In genomic region chr14:97978336-97978735, GRCh38 we compare ENCODE assay signal across 8 cellular contexts.
DNase-seq lines count a peak whose midpoint lies in the region.

No MANE protein-coding gene starts in this region.

- H3K9ac ChIP-seq in skeletal muscle satellite cell (ENCODE audit: low read depth, low read length), result peak overlapping the region; percentile 56

- DNase-seq in SIG-M5 treated with dmso at 0.1 percent for 504 hours (lab: John Stamatoyannopoulos, UW; ENCODE audit: unreplicated experiment), result peak; percentile 52
- no peak for DNase-seq in SIG-M5 (lab: John Stamatoyannopoulos, UW)
- DNase-seq in T-helper 2 cell, result peak; percentile 47 to 87 (median 70)
- peak in 56 of 58 donors; percentile 6 to 84 (median 58) for DNase-seq in anterior cingulate cortex (lab: John Stamatoyannopoulos, UW)
- peak; percentile 55 for DNase-seq in iPS DF 6.9 (ENCODE audit: low read depth, low spot score)
- DNase-seq in NOMO-1 treated with DMSO at 0.1 percent for 48 hours (lab: John Stamatoyannopoulos, UW; ENCODE audit: unreplicated experiment), result no peak
- no peak for DNase-seq in NK-92 (lab: John Stamatoyannopoulos, UW; ENCODE audit: unreplicated experiment)

- H3K27ac ChIP-seq in iPS DF 6.9 (ENCODE audit: low read length), result no peak overlapping the region

- H3K36me3 ChIP-seq in iPS DF 6.9 (ENCODE audit: control insufficient read depth, insufficient read depth, low read length) (no peaks in the 10 kb centered on the region), skeletal muscle satellite cell (ENCODE audit: insufficient read depth, low read length) (no peaks in the 10 kb centered on the region)

- H3K27me3 ChIP-seq in iPS DF 6.9 (ENCODE audit: control insufficient read depth, insufficient read depth, low read length) (no peaks in the 10 kb centered on the region), skeletal muscle satellite cell (ENCODE audit: control insufficient read depth, insufficient read depth, low read length) (no peaks in the 10 kb centered on the region)

- H3K9me3 ChIP-seq in iPS DF 6.9 (ENCODE audit: control insufficient read depth, insufficient read depth, low read length), result no peaks in the 10 kb centered on the region
- H3K9me3 ChIP-seq in skeletal muscle satellite cell (replicated peaks; ENCODE audit: low read length), result peaks cover 8% of the 10 kb centered on the region

- no peak overlapping the region for H3K4me2 ChIP-seq in skeletal muscle satellite cell (ENCODE audit: low read length)

- H3K4me3 ChIP-seq in iPS DF 6.9 (ENCODE audit: low read length) (no peak overlapping the region; the same call in 1 of the 2 replicates), skeletal muscle satellite cell (ENCODE audit: low read length) (peak overlapping the region; percentile 31)

- H3K4me1 ChIP-seq in iPS DF 6.9 (ENCODE audit: control insufficient read depth, insufficient read depth, low read length) (no peaks in the 10 kb centered on the region), skeletal muscle satellite cell (ENCODE audit: control insufficient read depth, insufficient read depth, low read length) (no peaks in the 10 kb centered on the region)

- no CpG with 5 or more reads among the region's 9 CpGs for whole genome bisulfite sequencing in iPS DF 6.9 (ENCODE audit: insufficient coverage, insufficient read length)

Comparison
In these comparisons a context has a peak if more than half of its experiments do, and no peak if none do; other contexts are left out.
1. DNase-seq: peak in SIG-M5 treated with dmso at 0.1 percent for 504 hours (single experiment), T-helper 2 cell (5 of 5), anterior cingulate cortex (56 of 58) and iPS DF 6.9 (single experiment); none in SIG-M5 (single experiment), NOMO-1 treated with DMSO at 0.1 percent for 48 hours (single experiment) and NK-92 (single experiment).